8 cellular contexts compared by ENCODE assay signal in the genomic region with DNA sequence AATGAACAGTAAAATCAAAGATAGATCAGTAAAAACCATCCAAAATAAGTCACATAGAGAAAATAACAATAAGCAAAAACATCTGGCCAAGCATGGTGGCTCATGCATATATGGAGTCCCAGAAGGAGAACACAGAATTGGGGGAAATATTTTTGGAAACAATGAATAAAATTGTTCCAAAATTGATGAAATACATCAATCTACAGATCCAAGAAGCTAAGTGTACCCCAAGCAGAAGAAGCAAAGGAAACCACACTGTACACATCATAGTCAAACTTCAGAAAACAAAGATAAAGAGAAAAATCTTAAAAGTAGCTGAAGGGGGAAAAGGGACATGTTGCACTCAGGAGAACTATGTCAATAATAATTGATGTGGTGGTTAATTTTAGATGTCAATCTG.
"Had no signal": no experiment of that assay in that cellular context is flagged by ENCODE, and none has a peak within 500 bp of the region (broad histone marks: within the 10 kb centered on the region; RNA-seq: fewer than 3 reads in every experiment).

No MANE protein-coding gene starts in this region.

- H3K27ac ChIP-seq: GM23248 had no signal

- H3K36me3 ChIP-seq: HAP-1 had no signal

- DNase-seq: GM23248, GOT3, H7, H9, HCEC 1CT, HFFc6 had no signal

- H3K4me1 ChIP-seq: HAP-1 had no signal

- H3K4me3 ChIP-seq: GM23248, GM23338, HAP-1 had no signal
